ENCODE assay signal across 25 cellular contexts in the genomic region with DNA sequence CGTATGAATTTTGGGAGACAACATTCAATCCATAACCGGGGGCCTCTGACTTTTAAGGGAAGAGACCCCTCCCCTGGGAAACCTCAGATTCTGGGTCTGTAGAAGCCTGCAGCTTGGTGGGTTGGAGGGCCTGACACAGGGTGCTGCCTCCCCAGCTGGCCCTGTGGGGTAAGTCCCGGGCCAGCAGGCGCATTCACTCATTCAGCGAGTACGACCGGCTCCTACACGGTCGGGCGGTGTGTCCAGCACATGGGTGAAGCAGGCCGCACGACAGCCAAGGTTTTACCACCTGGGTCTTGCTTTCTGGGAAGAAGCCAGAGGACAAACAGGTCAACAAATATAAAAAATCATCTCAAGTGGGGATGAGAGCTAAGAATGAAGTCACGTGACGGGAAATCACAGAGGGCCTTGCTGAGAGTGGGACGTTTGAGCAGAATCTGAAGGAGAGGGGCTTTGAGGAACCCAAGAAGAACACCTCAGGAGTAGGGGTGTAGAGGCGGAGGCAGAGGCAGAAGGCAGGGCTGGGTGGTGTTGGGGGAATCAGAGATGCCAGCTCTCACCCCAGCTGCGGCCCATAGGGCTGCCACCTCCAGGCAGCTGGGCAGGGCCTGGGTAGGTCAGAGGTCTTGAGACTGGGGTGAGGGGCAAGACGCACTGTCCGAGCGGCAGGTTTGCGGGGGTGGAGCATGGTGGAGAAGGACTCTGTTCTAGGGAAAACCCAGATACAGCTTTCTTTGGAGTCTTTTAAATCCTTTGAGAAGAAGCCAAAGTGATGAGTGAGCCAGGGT.
"Had no signal": no experiment of that assay in that cellular context is flagged by ENCODE, and none has a peak within 500 bp of the region (broad histone marks: within the 10 kb centered on the region; RNA-seq: fewer than 3 reads in every experiment).

No MANE protein-coding gene starts in this region.

- H3K4me2 ChIP-seq: SK-N-SH had no signal

- H3K27me3 Mint-ChIP-seq: activated CD4-positive, alpha-beta T cell treated with anti-CD3 and anti-CD28 coated beads for 36 hours; activated CD8-positive, alpha-beta T cell treated with anti-CD3 and anti-CD28 coated beads for 36 hours had no signal

- H3K27ac Mint-ChIP-seq: activated CD4-positive, alpha-beta T cell treated with anti-CD3 and anti-CD28 coated beads for 36 hours; activated CD8-positive, alpha-beta T cell treated with anti-CD3 and anti-CD28 coated beads for 36 hours; activated T-cell treated with anti-CD3 and anti-CD28 coated beads, Interleukin-2, amount 50 U/mL, for 72 hours; activated T-helper 2 cell treated with anti-CD3 and anti-CD28 coated beads, Interferon-gamma antibody, Interleukin-2, Interleukin-4, amounts not matched to agents 10 μg/mL and 5 μg/mL and 100 μg/mL, durations not matched to agents 14 hours and 24 hours and 36 hours had no signal

- ATAC-seq: activated CD4-positive, alpha-beta T cell treated with anti-CD3 and anti-CD28 coated beads for 36 hours; activated CD8-positive, alpha-beta T cell treated with anti-CD3 and anti-CD28 coated beads for 36 hours; activated T-cell treated with anti-CD3 and anti-CD28 coated beads, Interleukin-2, amount 50 U/mL, for 72 hours; Panc1; Right ventricle myocardium inferior had no signal

- H3K4me3 ChIP-seq: breast epithelium, SJCRH30 had no signal

- H3K9me2 ChIP-seq: SK-N-SH had no signal

- H3K36me3 ChIP-seq: breast epithelium, SJCRH30 had no signal

- H3K4me1 ChIP-seq: breast epithelium had no signal

- H3K4me3 Mint-ChIP-seq: activated CD4-positive, alpha-beta T cell treated with anti-CD3 and anti-CD28 coated beads for 36 hours; activated CD8-positive, alpha-beta T cell treated with anti-CD3 and anti-CD28 coated beads for 36 hours; activated T-cell treated with anti-CD3 and anti-CD28 coated beads, Interleukin-2, amount 50 U/mL, for 72 hours had no signal

- H3K27me3 ChIP-seq: breast epithelium had no signal

- H3K9me3 Mint-ChIP-seq: activated CD8-positive, alpha-beta T cell treated with anti-CD3 and anti-CD28 coated beads for 36 hours; activated T-cell treated with anti-CD3 and anti-CD28 coated beads, Interleukin-2, amount 50 U/mL, for 72 hours; activated T-helper 2 cell treated with anti-CD3 and anti-CD28 coated beads, Interferon-gamma antibody, Interleukin-2, Interleukin-4, amounts not matched to agents 10 μg/mL and 5 μg/mL and 100 μg/mL, durations not matched to agents 14 hours and 24 hours and 36 hours had no signal

- H3K9me3 ChIP-seq: breast epithelium, SJCRH30, SK-N-SH had no signal

- DNase-seq: activated CD4-positive, alpha-beta T cell treated with anti-CD3 and anti-CD28 coated beads for 36 hours; activated CD8-positive, alpha-beta memory T cell treated with anti-CD3 and anti-CD28 coated beads, Interleukin-2, amount 50 U/mL, for 4 hours; activated CD8-positive, alpha-beta T cell treated with anti-CD3 and anti-CD28 coated beads for 36 hours; activated gamma-delta T cell treated with Interleukin-2 at 50 U/mL for 16 hours; activated naive CD4-positive, alpha-beta T cell treated with anti-CD3 and anti-CD28 coated beads, Interleukin-2, amount 50 U/mL, for 16 hours; activated T-cell treated with anti-CD3 and anti-CD28 coated beads, Interleukin-2, amount 50 U/mL, for 72 hours; aorta; caudate nucleus; KG1; NCI-H1048; NCI-H2029; NCI-H2107; NCI-H2171 treated with DMSO at 0.1 percent for 48 hours; NCI-H226; NCI-H526; NCI-H774; RPMI8226; SJCRH30; SK-N-SH; T-helper 1 cell had no signal

- H3K4me1 Mint-ChIP-seq: activated CD4-positive, alpha-beta T cell treated with anti-CD3 and anti-CD28 coated beads for 36 hours had no signal

- H3K27ac ChIP-seq: breast epithelium, SJCRH30, VCaP had no signal
